In genomic region chrX:21837056-21837455, GRCh38 we compare ENCODE assay signal across 16 cellular contexts. TPM values are rescaled to one million over a fixed set of nuclear protein-coding genes. Genes with fewer than 3 reads are reported as not detected.
DNase-seq lines count a peak whose midpoint lies in the region; TF ChIP-seq lines count a peak whose summit lies in the region.
"Had no signal": no experiment of that assay in that cellular context is flagged by ENCODE, and none has a peak within 500 bp of the region (broad histone marks: within the 10 kb centered on the region; RNA-seq: fewer than 3 reads in every experiment).

No MANE protein-coding gene starts in this region.

- no peak overlapping the region for H2BK20ac ChIP-seq in H9 (ENCODE audit: low read depth, low read length, poor library complexity, severe bottlenecking)

- H4K8ac ChIP-seq in H9 (replicated peaks; ENCODE audit: insufficient read length, low read depth, low read length) = no peak overlapping the region
- H4K8ac ChIP-seq in neuronal stem cell (ENCODE audit: low read depth, low read length) = no peak overlapping the region

- H3K4me3 Mint-ChIP-seq in H9 = no peak overlapping the region
- no peak overlapping the region for H3K4me3 Mint-ChIP-seq in activated CD4-positive, alpha-beta memory T cell treated with anti-CD3 and anti-CD28 coated beads for 36 hours
- H3K4me3 Mint-ChIP-seq: CD4-positive, CD25-positive, alpha-beta regulatory T cell had no signal

- no peak overlapping the region for H4K5ac ChIP-seq in H9 (ENCODE audit: insufficient read length, low read depth, low read length)

- no peak overlapping the region for H2AFZ ChIP-seq in H9 (ENCODE audit: low read length)
- peak overlapping the region; percentile 66 for H2AFZ ChIP-seq in neuronal stem cell (ENCODE audit: low read length)

- H3K4me1 Mint-ChIP-seq in H9 = peaks cover 29 to 34% of the 10 kb centered on the region in 2 experiments
- peaks cover 14% of the 10 kb centered on the region for H3K4me1 Mint-ChIP-seq in activated CD4-positive, alpha-beta memory T cell treated with anti-CD3 and anti-CD28 coated beads for 36 hours (ENCODE audit: low read depth)

- intact Hi-C loops in activated CD4-positive, alpha-beta memory T cell treated with anti-CD3 and anti-CD28 coated beads for 36 hours (cut with micrococcal nuclease) = no loop called here

- H2BK12ac ChIP-seq in H9 (ENCODE audit: insufficient read length, low read depth, low read length) (no peak overlapping the region), neuronal stem cell (ENCODE audit: low read length) (no peak overlapping the region)

- no peaks in the 10 kb centered on the region for H3K79me2 ChIP-seq in H9 (ENCODE audit: insufficient read depth, low read length)

- CTCF ChIA-PET in activated CD4-positive, alpha-beta memory T cell treated with anti-CD3 and anti-CD28 coated beads for 36 hours (lab: Charles Lee) = no interaction called here

- H3T11ph ChIP-seq in H9 (ENCODE audit: low read length) = no peak overlapping the region

- H3K23ac ChIP-seq in H9 (ENCODE audit: insufficient read length, low read depth, low read length) (no peak overlapping the region), neuronal stem cell (ENCODE audit: low read depth, low read length, poor library complexity) (no peak overlapping the region)

- H3K9me3 ChIP-seq in H9 (ENCODE audit: control insufficient read depth, low read depth, low read length) (no peaks in the 10 kb centered on the region), neuronal stem cell (replicated peaks in 1 of 2; ENCODE audit: control insufficient read depth in 2 of 2, insufficient read depth in 1 of 2, low read depth in 1 of 2, low read length in 2 of 2) (peaks cover 0 to 4% of the 10 kb centered on the region in 2 donors)
- H3K9me3 ChIP-seq: SJCRH30 had no signal

- WGBS in H9 (ENCODE audit: extremely low coverage, insufficient read length, low lambda C conversion rate) = no CpG with 5 or more reads among the region's 2 CpGs
- WGBS in neuronal stem cell (ENCODE audit: extremely low coverage in 2 of 2, insufficient read length in 2 of 2, insufficient replicate concordance in 1 of 2), 2 donors = no CpG with 5 or more reads among the region's 2 CpGs

- H2BK5ac ChIP-seq in H9 (ENCODE audit: insufficient read length, low read length) (no peak overlapping the region), neuronal stem cell (ENCODE audit: low read length) (no peak overlapping the region)

- H2BK120ac ChIP-seq in H9 (ENCODE audit: low read depth, low read length, poor library complexity, severe bottlenecking) (no peak overlapping the region), neuronal stem cell (ENCODE audit: low read depth, low read length) (no peak overlapping the region)

- DNase-seq in H9 (no peak), NCI-H69 (lab: John Stamatoyannopoulos, UW) (peak; percentile 7), choroid plexus epithelial cell (ENCODE audit: low read depth) (peak; percentile 23), neuronal stem cell (ENCODE audit: low spot score) (no peak), NCI-H1092 (lab: John Stamatoyannopoulos, UW) (no peak), NCI-H1417 treated with DMSO at 0.1 percent for 48 hours (lab: John Stamatoyannopoulos, UW) (no peak)
- DNase-seq in activated CD4-positive, alpha-beta memory T cell treated with anti-CD3 and anti-CD28 coated beads for 36 hours = no peak
- DNase-seq: AML-193; CD4-positive, CD25-positive, alpha-beta regulatory T cell; H7; Karpas-422; NCI-H1436 treated with DMSO at 0.1 percent for 48 hours; NCI-H2107; NCI-H748 treated with DMSO at 0.1 percent for 48 hours; SJCRH30 had no signal

- H3K9ac ChIP-seq in H9 (ENCODE audit: extremely low read depth, insufficient read length, low read length) (no peak overlapping the region), neuronal stem cell (ENCODE audit: low read depth, low read length, poor library complexity) (no peak overlapping the region)

- H3K27me3 Mint-ChIP-seq in H9 (ENCODE audit: low read depth) = no peaks in the 10 kb centered on the region
- no peaks in the 10 kb centered on the region for H3K27me3 Mint-ChIP-seq in activated CD4-positive, alpha-beta memory T cell treated with anti-CD3 and anti-CD28 coated beads for 36 hours

- no peak; the same call in 2 of the 3 replicates for TF ChIP-seq CTCF in H9 (conservative IDR thresholded peaks at IDR 0.05)
- TF ChIP-seq CTCF in choroid plexus epithelial cell (conservative IDR thresholded peaks at IDR 0.05; ENCODE audit: low read depth, low read length) = peak; percentile 16

- POLR2A ChIA-PET in activated CD4-positive, alpha-beta memory T cell treated with anti-CD3 and anti-CD28 coated beads for 36 hours (lab: Charles Lee) = no interaction called here

- H3K27me3 ChIP-seq in H9 (ENCODE audit: insufficient read depth, low read length) (no peaks in the 10 kb centered on the region), neuronal stem cell (ENCODE audit: control insufficient read depth in 3 of 3, insufficient read depth in 3 of 3, low read depth in 1 of 3, low read length in 3 of 3) (no peaks in the 10 kb centered on the region)
- H3K27me3 ChIP-seq: SJCRH30 had no signal

- peak overlapping the region in 2 of 3 experiments; percentile 28 to 80; a peak in 2 of 7 replicates for H3K27ac Mint-ChIP-seq in H9
- H3K27ac Mint-ChIP-seq in activated CD4-positive, alpha-beta memory T cell treated with anti-CD3 and anti-CD28 coated beads for 36 hours = no peak overlapping the region
- H3K27ac Mint-ChIP-seq: CD4-positive, CD25-positive, alpha-beta regulatory T cell had no signal

- H3K4me3 ChIP-seq in choroid plexus epithelial cell (ENCODE audit: low read depth, low read length) (no peak overlapping the region), neuronal stem cell (ENCODE audit: low read length in 2 of 2) (no peak overlapping the region)
- H3K4me3 ChIP-seq: GM12878, SJCRH30 had no signal

- H3K9me3 Mint-ChIP-seq in H9 = peaks cover 0 to 22% of the 10 kb centered on the region in 2 experiments; a peak in 3 of 5 replicates
- no peaks in the 10 kb centered on the region for H3K9me3 Mint-ChIP-seq in activated CD4-positive, alpha-beta memory T cell treated with anti-CD3 and anti-CD28 coated beads for 36 hours

- no peak overlapping the region for H3K14ac ChIP-seq in H9 (ENCODE audit: insufficient read depth, low read length)
- H3K14ac ChIP-seq in neuronal stem cell (ENCODE audit: low read length) = no peak overlapping the region

- no peaks in the 10 kb centered on the region for H3K23me2 ChIP-seq in H9 (ENCODE audit: insufficient read length, low read depth, low read length, poor library complexity, severe bottlenecking)

- H3K27ac ChIP-seq in H9 (ENCODE audit: insufficient read length, low read depth, low read length) = no peak overlapping the region
- no peak overlapping the region for H3K27ac ChIP-seq in neuronal stem cell (replicated peaks; ENCODE audit: low read length)
- H3K27ac ChIP-seq: SJCRH30 had no signal

- no peaks in the 10 kb centered on the region for H3K36me3 ChIP-seq in neuronal stem cell (replicated peaks in 1 of 2; ENCODE audit: control insufficient read depth in 2 of 2, insufficient read depth in 2 of 2, low read length in 2 of 2)
- H3K36me3 ChIP-seq: SJCRH30 had no signal

- H2BK15ac ChIP-seq in H9 (ENCODE audit: low read depth, low read length) = no peak overlapping the region
- no peak overlapping the region for H2BK15ac ChIP-seq in neuronal stem cell (ENCODE audit: low read length)

- H3K79me1 ChIP-seq in H9 (ENCODE audit: insufficient read depth, low read depth, low read length, poor library complexity, severe bottlenecking) (no peaks in the 10 kb centered on the region), neuronal stem cell (ENCODE audit: low read depth, low read length) (peaks cover 5% of the 10 kb centered on the region)

- no peak overlapping the region for H2AK5ac ChIP-seq in H9 (ENCODE audit: insufficient read length, low read length)
- H2AK5ac ChIP-seq in neuronal stem cell (ENCODE audit: low read depth, low read length) = no peak overlapping the region

- no peaks in the 10 kb centered on the region for H4K20me1 ChIP-seq in H9 (ENCODE audit: control insufficient read depth, insufficient read depth, insufficient read length)

- H3K18ac ChIP-seq in H9 (ENCODE audit: insufficient read length, low read depth, low read length) (no peak overlapping the region), neuronal stem cell (ENCODE audit: low read length) (no peak overlapping the region)

- no peaks in the 10 kb centered on the region for H3K36me3 Mint-ChIP-seq in H9 (ENCODE audit: insufficient read depth in 1 of 3, low read depth in 3 of 3)
- H3K36me3 Mint-ChIP-seq in activated CD4-positive, alpha-beta memory T cell treated with anti-CD3 and anti-CD28 coated beads for 36 hours = no peaks in the 10 kb centered on the region
- H3K36me3 Mint-ChIP-seq: CD4-positive, CD25-positive, alpha-beta regulatory T cell had no signal

- no peak overlapping the region for H3K56ac ChIP-seq in H9 (ENCODE audit: insufficient read length, low read depth, low read length)

- H3K4me2 ChIP-seq in H9 (ENCODE audit: insufficient read depth, insufficient read length, low read length) (no peak overlapping the region), neuronal stem cell (ENCODE audit: insufficient read depth, low read length, poor library complexity, severe bottlenecking) (no peak overlapping the region)

- no peak overlapping the region for H4K91ac ChIP-seq in H9 (ENCODE audit: insufficient read length, low read depth, low read length)
- no peak overlapping the region for H4K91ac ChIP-seq in neuronal stem cell (ENCODE audit: low read depth, low read length, poor library complexity)

- H3K4ac ChIP-seq in H9 (ENCODE audit: low read depth, low read length) (no peak overlapping the region), neuronal stem cell (ENCODE audit: low read length) (no peak overlapping the region)

- H3K4me1 ChIP-seq in H9 (ENCODE audit: insufficient read depth, low read length) (no peaks in the 10 kb centered on the region), neuronal stem cell (ENCODE audit: control insufficient read depth in 2 of 2, insufficient read depth in 1 of 2, low read depth in 1 of 2, low read length in 2 of 2) (no peaks in the 10 kb centered on the region)
- H3K4me1 ChIP-seq: SJCRH30 had no signal

RNA-seq across cellular contexts. Expression of gene MBTPS2, which starts 2.4 kb away (rescaled TPM):
- total RNA-seq in H9 (2021) = 6.5 and 6.8 TPM in 2 replicates
- polyA plus RNA-seq in neuronal stem cell (2013, experiment 1 of 2) = 9.2 TPM
- polyA plus RNA-seq in neuronal stem cell (2013, experiment 2 of 2) = 9.3 TPM
- total RNA-seq in activated CD4-positive, alpha-beta memory T cell treated with anti-CD3 and anti-CD28 coated beads for 36 hours = 1 to 10 TPM; 5.1 to 6.5 TPM

RNA-seq across cellular contexts. Expression of gene YY2, which starts 18.7 kb away (rescaled TPM):
- 1.8 TPM in 2 replicates for total RNA-seq in H9 (2021)
- 0.46 TPM for polyA plus RNA-seq in neuronal stem cell (2013, experiment 1 of 2)
- polyA plus RNA-seq in neuronal stem cell (2013, experiment 2 of 2) = 0.54 TPM
- under 1 TPM; 0.75 to 0.78 TPM for total RNA-seq in activated CD4-positive, alpha-beta memory T cell treated with anti-CD3 and anti-CD28 coated beads for 36 hours

Comparison
In these comparisons a context has a peak if more than half of its experiments do, and no peak if none do; other contexts are left out.
1. DNase-seq: peak in NCI-H69 (single experiment) and choroid plexus epithelial cell (single experiment); none in H9 (single experiment), neuronal stem cell (single experiment), NCI-H1092 (single experiment), NCI-H1417 treated with DMSO at 0.1 percent for 48 hours (single experiment) and activated CD4-positive, alpha-beta memory T cell treated with anti-CD3 and anti-CD28 coated beads for 36 hours (single experiment).